28 cellular contexts compared by ENCODE assay signal in genomic region chr7:100426516-100426915, GRCh38. TPM values are rescaled to one million over a fixed set of nuclear protein-coding genes. Genes with fewer than 3 reads are reported as not detected.
"Had no signal": no experiment of that assay in that cellular context is flagged by ENCODE, and none has a peak within 500 bp of the region (broad histone marks: within the 10 kb centered on the region; RNA-seq: fewer than 3 reads in every experiment).

No MANE protein-coding gene starts in this region.

- H3K4me1 ChIP-seq: colonic mucosa had no signal

- H3K4me3 ChIP-seq: colonic mucosa, gastrocnemius medialis, lower lobe of right lung, ovary, psoas muscle, skin epidermis, spleen, tibial artery had no signal

- H3K27ac ChIP-seq: colonic mucosa, epithelial cell of prostate, gastrocnemius medialis, lower lobe of right lung, ovary, psoas muscle, skin epidermis, spleen, tibial artery had no signal

- H3K36me3 ChIP-seq: colonic mucosa, ovary had no signal

- DNase-seq: colonic mucosa; effector CD8-positive, alpha-beta T cell; endodermal cell; foreskin fibroblast; gastrocnemius medialis; left ventricle myocardium superior; natural killer cell; occipital lobe; posterior cingulate gyrus; psoas muscle; right cardiac atrium; spleen; stimulated activated CD4-positive, alpha-beta T cell treated with anti-CD3 and anti-CD28 coated beads, Interleukin-4, amount 100 ng/mL, for 4 hours; stimulated activated naive CD8-positive, alpha-beta T cell treated with anti-CD3 and anti-CD28 coated beads, Interleukin-15, Interleukin-2, amounts not matched to agents 100 U/mL and 50 U/mL, for 24 hours; substantia nigra; testis; tibial artery had no signal

- FAIRE-seq: keratinocyte had no signal

- H3K9me3 ChIP-seq: colonic mucosa, gastrocnemius medialis, lower lobe of right lung, ovary, psoas muscle, spleen, testis, tibial artery had no signal

- ATAC-seq: esophagus mucosa; gastrocnemius medialis; left ventricle myocardium superior; lower lobe of right lung; natural killer cell; psoas muscle; right cardiac atrium; stimulated activated memory B cell treated with anti-CD40 and anti-IgM and Interleukin-4, amounts not matched to agents 10 μg/mL and 1 μg/mL and 100 μg/mL, for 72 hours; stimulated activated naive CD8-positive, alpha-beta T cell treated with anti-CD3 and anti-CD28 coated beads, Interleukin-15, Interleukin-2, amounts not matched to agents 100 U/mL and 50 U/mL, for 24 hours had no signal

- H3K27me3 ChIP-seq: colonic mucosa, gastrocnemius medialis, ovary, spleen, testis, tibial artery had no signal

RNA-seq across cellular contexts. Expression of gene SPACDR, which starts 37.5 kb away (rescaled TPM):
- total RNA-seq: glomerular endothelial cell, occipital lobe, psoas muscle, renal cortical epithelial cell, urinary bladder had no signal
- polyA plus RNA-seq: neural cell had no signal
